Comparison of ENCODE assay signal across 20 cellular contexts in the genomic region with DNA sequence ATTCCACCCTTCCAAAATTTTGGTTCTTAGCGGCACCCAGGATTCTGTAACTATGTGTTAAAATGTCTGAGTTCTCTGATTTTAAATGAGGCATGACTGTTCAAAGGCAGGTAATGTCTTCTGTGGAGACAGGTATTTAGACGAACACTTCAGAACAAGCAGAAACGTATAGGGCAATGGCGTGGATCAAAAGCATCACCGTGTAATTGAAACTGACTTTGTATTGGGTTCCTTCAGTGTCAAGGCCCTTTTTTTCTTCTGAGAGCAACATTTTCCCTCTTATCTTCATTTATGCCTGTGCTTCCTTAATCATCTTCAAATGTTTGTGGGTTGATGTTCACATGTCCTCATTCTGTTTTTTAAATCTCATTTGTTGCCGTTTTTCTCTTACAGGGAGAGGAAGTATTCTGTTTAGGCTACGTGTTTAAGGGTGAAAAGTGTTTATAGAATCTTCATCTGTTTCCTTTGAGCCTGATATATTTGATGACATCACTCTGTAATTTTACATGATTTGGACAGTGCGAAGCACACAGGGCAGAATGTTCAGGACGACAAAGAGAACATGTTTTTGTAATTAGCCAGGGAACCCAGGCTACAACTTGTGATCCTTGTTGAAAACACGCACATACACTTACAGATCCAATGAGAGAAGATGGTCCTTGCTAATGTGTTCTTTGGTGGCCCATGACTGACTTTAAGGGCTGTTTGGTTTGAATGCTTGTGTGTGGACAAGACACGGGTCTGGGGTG.
"Had no signal": no experiment of that assay in that cellular context is flagged by ENCODE, and none has a peak within 500 bp of the region (broad histone marks: within the 10 kb centered on the region; RNA-seq: fewer than 3 reads in every experiment).

No MANE protein-coding gene starts in this region.

- H3K27ac ChIP-seq: coronary artery, heart left ventricle, ovary, spleen, testis, tibial nerve, upper lobe of right lung, vagina had no signal

- H3K27me3 ChIP-seq: heart left ventricle, ovary, spleen, testis, tibial nerve, upper lobe of right lung, vagina had no signal

- H3K9me3 ChIP-seq: ovary, testis, vagina had no signal

- H3K4me3 ChIP-seq: coronary artery, heart left ventricle, ovary, spleen, testis, tibial nerve, upper lobe of right lung, vagina had no signal

- H3K4me1 ChIP-seq: heart left ventricle, spleen, upper lobe of right lung had no signal

- H3K36me3 ChIP-seq: heart left ventricle, ovary, spleen, tibial nerve, upper lobe of right lung, vagina had no signal

- ATAC-seq: esophagus mucosa; heart left ventricle; left lobe of liver; natural killer cell; sciatic nerve; stimulated activated memory B cell treated with anti-CD40 and anti-IgM and Interleukin-4, amounts not matched to agents 10 μg/mL and 1 μg/mL and 100 μg/mL, for 72 hours; upper lobe of right lung had no signal

- DNase-seq: effector CD4-positive, alpha-beta T cell; endodermal cell; foreskin melanocyte; heart left ventricle; hypothalamus; natural killer cell; ovary; spleen; stimulated activated CD4-positive, alpha-beta T cell treated with anti-CD3 and anti-CD28 coated beads, Interleukin-15, amount 100 ng/mL, for 24 hours; stimulated activated CD4-positive, alpha-beta T cell treated with anti-CD3 and anti-CD28 coated beads, Interleukin-1b, Interleukin-23, amount 100 ng/mL, for 48 hours; stimulated activated CD4-positive, alpha-beta T cell treated with anti-CD3 and anti-CD28 coated beads, Interleukin-4, amount 100 ng/mL, for 24 hours; testis; upper lobe of right lung had no signal
